ENCODE assay signal across 33 cellular contexts in genomic region chr18:73681398-73681797, GRCh38.
"Had no signal": no experiment of that assay in that cellular context is flagged by ENCODE, and none has a peak within 500 bp of the region (broad histone marks: within the 10 kb centered on the region; RNA-seq: fewer than 3 reads in every experiment).

No MANE protein-coding gene starts in this region.

- H3K36me3 ChIP-seq: adrenal gland, brain microvascular endothelial cell, breast epithelium had no signal

- H3K27ac Mint-ChIP-seq: activated B cell treated with CpG ODN at 0.5 μM for 24 hours; activated CD4-positive, alpha-beta memory T cell treated with anti-CD3 and anti-CD28 coated beads for 36 hours; activated CD8-positive, alpha-beta T cell treated with anti-CD3 and anti-CD28 coated beads for 36 hours; activated naive CD4-positive, alpha-beta T cell treated with anti-CD3 and anti-CD28 coated beads for 36 hours; activated naive CD4-positive, alpha-beta T cell treated with anti-CD3 and anti-CD28 coated beads, Interleukin-2, amount 50 U/mL, for 72 hours; activated naive CD8-positive, alpha-beta T cell treated with anti-CD3 and anti-CD28 coated beads for 36 hours; activated T-cell treated with anti-CD3 and anti-CD28 coated beads, Interleukin-2, amount 50 U/mL, for 72 hours; activated T-helper 1 cell treated with anti-CD3 and anti-CD28 coated beads, Interleukin-12 subunit alpha, Interleukin-12 subunit beta, Interleukin-2, Interleukin-4 antibody, amounts not matched to agents 30 ng/mL and 10 ng/mL and 1 ng/mL, durations not matched to agents 14 hours and 24 hours and 36 hours; activated T-helper 17 cell treated with anti-CD3 and anti-CD28 coated beads, Interleukin-2, amount 50 U/mL, for 72 hours; T-helper 1 cell treated with Interleukin-12 subunit alpha and Interleukin-12 subunit beta and Interleukin-4 antibody, amounts not matched to agents 30 μg/mL and 1 μg/mL, for 36 hours; T-helper 2 cell treated with Interferon-gamma antibody and Interleukin-4, amounts not matched to agents 5 μg/mL and 100 μg/mL, for 36 hours had no signal

- DNase-seq: activated B cell treated with CpG ODN at 0.5 μM for 24 hours; activated CD4-positive, alpha-beta memory T cell treated with anti-CD3 and anti-CD28 coated beads for 36 hours; activated CD4-positive, alpha-beta T cell treated with anti-CD3 and anti-CD28 coated beads for 48 hours; activated CD4-positive, alpha-beta T cell treated with anti-CD3 and anti-CD28 coated beads, Interleukin-2, amount 50 U/mL, for 1 hour; activated CD4-positive, alpha-beta T cell treated with anti-CD3 and anti-CD28 coated beads, Interleukin-2, amount 50 U/mL, for 4 hours; activated CD4-positive, CD25-positive, alpha-beta regulatory T cell treated with anti-CD3 and anti-CD28 coated beads, Interleukin-2, amount 50 U/mL, for 72 hours; activated CD8-positive, alpha-beta memory T cell treated with anti-CD3 and anti-CD28 coated beads, Interleukin-2, amount 50 U/mL, for 4 hours; activated CD8-positive, alpha-beta T cell treated with anti-CD3 and anti-CD28 coated beads for 36 hours; activated effector memory CD4-positive, alpha-beta T cell treated with anti-CD3 and anti-CD28 coated beads, Interleukin-2, amount 50 U/mL, for 16 hours; activated gamma-delta T cell treated with Interleukin-2 at 50 U/mL for 16 hours; activated naive CD4-positive, alpha-beta T cell; activated naive CD4-positive, alpha-beta T cell treated with anti-CD3 and anti-CD28 coated beads for 36 hours; activated naive CD4-positive, alpha-beta T cell treated with anti-CD3 and anti-CD28 coated beads, Interleukin-2, amount 50 U/mL, for 16 hours; activated naive CD8-positive, alpha-beta T cell treated with anti-CD3 and anti-CD28 coated beads for 36 hours; activated T-cell treated with anti-CD3 and anti-CD28 coated beads for 4 hours; activated T-cell treated with anti-CD3 and anti-CD28 coated beads, Interleukin-2, amount 50 U/mL, for 1 hour; activated T-cell treated with anti-CD3 and anti-CD28 coated beads, Interleukin-2, amount 50 U/mL, for 4 hours; activated T-cell treated with anti-CD3 and anti-CD28 coated beads, Interleukin-2, amount 50 U/mL, for 72 hours; adrenal gland; amniotic stem cell; aorta; body of pancreas; brain microvascular endothelial cell; central memory CD4-positive, alpha-beta T cell; T-helper 2 cell; T-helper 9 cell had no signal

- H3K4me1 ChIP-seq: adrenal gland, body of pancreas, breast epithelium had no signal

- H3K4me3 Mint-ChIP-seq: activated B cell treated with CpG ODN at 0.5 μM for 24 hours; activated CD4-positive, alpha-beta memory T cell treated with anti-CD3 and anti-CD28 coated beads for 36 hours; activated CD8-positive, alpha-beta T cell treated with anti-CD3 and anti-CD28 coated beads for 36 hours; activated naive CD4-positive, alpha-beta T cell treated with anti-CD3 and anti-CD28 coated beads for 36 hours; activated naive CD8-positive, alpha-beta T cell treated with anti-CD3 and anti-CD28 coated beads for 36 hours; activated T-cell treated with anti-CD3 and anti-CD28 coated beads, Interleukin-2, amount 50 U/mL, for 4 hours; activated T-cell treated with anti-CD3 and anti-CD28 coated beads, Interleukin-2, amount 50 U/mL, for 72 hours; activated T-helper 1 cell treated with anti-CD3 and anti-CD28 coated beads, Interleukin-12 subunit alpha, Interleukin-12 subunit beta, Interleukin-2, Interleukin-4 antibody, amounts not matched to agents 30 ng/mL and 10 ng/mL and 1 ng/mL, durations not matched to agents 14 hours and 24 hours and 36 hours; activated T-helper 17 cell treated with anti-CD3 and anti-CD28 coated beads, Interleukin-2, amount 50 U/mL, for 72 hours; T-helper 1 cell treated with Interleukin-12 subunit alpha and Interleukin-12 subunit beta and Interleukin-4 antibody, amounts not matched to agents 30 μg/mL and 1 μg/mL, for 36 hours; T-helper 2 cell treated with Interferon-gamma antibody and Interleukin-4, amounts not matched to agents 5 μg/mL and 100 μg/mL, for 36 hours had no signal

- H3K4me1 Mint-ChIP-seq: activated B cell treated with CpG ODN at 0.5 μM for 24 hours; activated T-helper 17 cell treated with anti-CD3 and anti-CD28 coated beads, Interleukin-2, amount 50 U/mL, for 72 hours had no signal

- H3K27ac ChIP-seq: adrenal gland, body of pancreas, brain microvascular endothelial cell, breast epithelium, VCaP had no signal

- H3K9me3 Mint-ChIP-seq: activated B cell treated with CpG ODN at 0.5 μM for 24 hours; activated CD8-positive, alpha-beta T cell treated with anti-CD3 and anti-CD28 coated beads for 36 hours; activated naive CD4-positive, alpha-beta T cell treated with anti-CD3 and anti-CD28 coated beads for 36 hours; activated naive CD8-positive, alpha-beta T cell treated with anti-CD3 and anti-CD28 coated beads for 36 hours; activated T-cell treated with anti-CD3 and anti-CD28 coated beads, Interleukin-2, amount 50 U/mL, for 4 hours; activated T-helper 1 cell treated with anti-CD3 and anti-CD28 coated beads, Interleukin-12 subunit alpha, Interleukin-12 subunit beta, Interleukin-2, Interleukin-4 antibody, amounts not matched to agents 30 ng/mL and 10 ng/mL and 1 ng/mL, durations not matched to agents 14 hours and 24 hours and 36 hours; activated T-helper 17 cell treated with anti-CD3 and anti-CD28 coated beads, Interleukin-2, amount 50 U/mL, for 72 hours; T-helper 1 cell treated with Interleukin-12 subunit alpha and Interleukin-12 subunit beta and Interleukin-4 antibody, amounts not matched to agents 30 μg/mL and 1 μg/mL, for 36 hours; T-helper 2 cell treated with Interferon-gamma antibody and Interleukin-4, amounts not matched to agents 5 μg/mL and 100 μg/mL, for 36 hours had no signal

- H3K27me3 ChIP-seq: adrenal gland, body of pancreas, brain microvascular endothelial cell, breast epithelium had no signal

- H3K9me3 ChIP-seq: adrenal gland, body of pancreas, breast epithelium had no signal

- ATAC-seq: activated CD8-positive, alpha-beta T cell treated with anti-CD3 and anti-CD28 coated beads for 36 hours; activated naive CD4-positive, alpha-beta T cell treated with anti-CD3 and anti-CD28 coated beads, Interleukin-2, amount 50 U/mL, for 72 hours; activated T-cell treated with anti-CD3 and anti-CD28 coated beads, Interleukin-2, amount 50 U/mL, for 4 hours; activated T-cell treated with anti-CD3 and anti-CD28 coated beads, Interleukin-2, amount 50 U/mL, for 72 hours; activated T-helper 17 cell treated with anti-CD3 and anti-CD28 coated beads, Interleukin-2, amount 50 U/mL, for 72 hours; body of pancreas had no signal

- H3K4me3 ChIP-seq: adrenal gland, body of pancreas, breast epithelium had no signal

- H3K36me3 Mint-ChIP-seq: activated CD4-positive, alpha-beta memory T cell treated with anti-CD3 and anti-CD28 coated beads for 36 hours; activated naive CD4-positive, alpha-beta T cell treated with anti-CD3 and anti-CD28 coated beads, Interleukin-2, amount 50 U/mL, for 72 hours; activated naive CD8-positive, alpha-beta T cell treated with anti-CD3 and anti-CD28 coated beads for 36 hours had no signal

- H3K27me3 Mint-ChIP-seq: activated B cell treated with CpG ODN at 0.5 μM for 24 hours; activated CD4-positive, alpha-beta memory T cell treated with anti-CD3 and anti-CD28 coated beads for 36 hours; activated CD8-positive, alpha-beta T cell treated with anti-CD3 and anti-CD28 coated beads for 36 hours; activated naive CD8-positive, alpha-beta T cell treated with anti-CD3 and anti-CD28 coated beads for 36 hours; activated T-helper 17 cell treated with anti-CD3 and anti-CD28 coated beads, Interleukin-2, amount 50 U/mL, for 72 hours had no signal
